In the genomic region with DNA sequence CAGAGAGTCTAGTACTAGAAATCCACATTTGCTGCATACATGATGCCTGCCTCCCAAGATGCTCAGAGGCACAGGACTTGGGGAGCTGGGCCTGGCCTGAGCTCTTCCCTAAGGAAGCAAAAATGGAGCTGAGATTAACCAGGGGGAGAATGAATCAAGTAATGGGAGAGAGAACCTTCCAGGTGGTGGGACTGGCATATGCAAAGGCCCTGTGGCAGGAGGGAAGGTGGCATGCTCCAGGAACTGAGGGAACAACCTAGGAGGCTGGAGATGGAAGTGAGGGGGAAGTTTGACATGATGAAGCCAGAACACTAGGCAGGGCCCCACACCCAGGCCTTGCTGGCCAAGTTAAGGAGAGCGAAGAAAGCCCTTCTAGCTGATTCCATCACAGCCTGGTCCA, we compare ENCODE assay signal across 17 cellular contexts.
"Had no signal": no experiment of that assay in that cellular context is flagged by ENCODE, and none has a peak within 500 bp of the region (broad histone marks: within the 10 kb centered on the region; RNA-seq: fewer than 3 reads in every experiment).

No MANE protein-coding gene starts in this region.

- H3K36me3 ChIP-seq: SJSA1 had no signal

- H3K9me3 ChIP-seq: SJSA1 had no signal

- DNase-seq: activated CD4-positive, alpha-beta T cell treated with anti-CD3 and anti-CD28 coated beads for 48 hours; activated CD4-positive, alpha-beta T cell treated with anti-CD3 and anti-CD28 coated beads, Interleukin-2, amount 50 U/mL, for 48 hours; activated CD4-positive, CD25-positive, alpha-beta regulatory T cell treated with anti-CD3 and anti-CD28 coated beads, Interleukin-2, amount 50 U/mL, for 72 hours; activated CD8-positive, alpha-beta memory T cell treated with anti-CD3 and anti-CD28 coated beads for 24 hours; activated effector memory CD4-positive, alpha-beta T cell treated with anti-CD3 and anti-CD28 coated beads, Interleukin-2, amount 50 U/mL, for 16 hours; activated naive CD4-positive, alpha-beta T cell treated with anti-CD3 and anti-CD28 coated beads for 36 hours; activated naive CD8-positive, alpha-beta T cell treated with anti-CD3 and anti-CD28 coated beads for 36 hours; activated T-cell treated with anti-CD3 and anti-CD28 coated beads, Interleukin-2, amount 50 U/mL, for 4 hours; KG1; NCI-H1048; NCI-H524 treated with DMSO at 0.1 percent for 48 hours; SW 1271 had no signal

- FAIRE-seq: bronchial epithelial cell, RCC 7860 had no signal

- H3K27ac ChIP-seq: SJSA1 had no signal

- ATAC-seq: activated T-cell treated with anti-CD3 and anti-CD28 coated beads, Interleukin-2, amount 50 U/mL, for 4 hours; SK-N-SH treated with all-trans-retinoic acid at 6 μM for 48 hours; WTC11 had no signal

- H3K4me1 ChIP-seq: SJSA1 had no signal

- H3K27me3 ChIP-seq: SJSA1 had no signal

- H3K4me3 ChIP-seq: SJSA1 had no signal
